Comparison of ENCODE assay signal across 24 cellular contexts in the genomic region with DNA sequence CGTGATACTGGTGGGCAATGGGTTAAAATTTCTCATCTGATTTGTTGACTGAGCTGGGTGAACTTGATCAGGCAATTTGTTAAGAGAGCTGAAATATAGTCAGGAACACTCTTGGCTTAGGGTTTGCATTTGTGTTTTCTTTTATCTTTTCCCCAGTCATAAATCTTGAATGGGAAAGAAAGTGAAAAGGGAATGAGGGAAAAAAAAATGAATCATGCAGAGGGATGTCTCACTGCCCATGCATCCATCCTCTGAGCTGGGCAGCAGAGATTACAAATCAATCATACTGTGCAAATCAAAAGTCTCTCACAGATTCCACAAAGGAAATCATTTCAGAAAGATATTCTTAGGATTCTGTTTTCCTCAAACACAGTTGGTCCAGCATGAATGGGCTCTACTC.
"Had no signal": no experiment of that assay in that cellular context is flagged by ENCODE, and none has a peak within 500 bp of the region (broad histone marks: within the 10 kb centered on the region; RNA-seq: fewer than 3 reads in every experiment).

No MANE protein-coding gene starts in this region.

- H3K27ac ChIP-seq: coronary artery, hepatocyte, neural progenitor cell, pancreas, prostate gland, right lobe of liver, thoracic aorta, transverse colon had no signal

- ATAC-seq: left lobe of liver; mucosa of descending colon; natural killer cell; pancreas; right lobe of liver; stimulated activated naive B cell treated with anti-CD40 and anti-IgM and Interleukin-4, amounts not matched to agents 10 μg/mL and 1 μg/mL and 100 μg/mL, for 72 hours; stimulated activated naive CD8-positive, alpha-beta T cell treated with anti-CD3 and anti-CD28 coated beads, Interleukin-15, amount 100 ng/mL, for 72 hours had no signal

- H3K27me3 ChIP-seq: hepatocyte, neural progenitor cell, pancreas, right lobe of liver, transverse colon had no signal

- DNase-seq: effector CD4-positive, alpha-beta T cell; endodermal cell; erythroblast; foreskin melanocyte; head of caudate nucleus; mammary epithelial cell; mucosa of descending colon; natural killer cell; nucleus accumbens; pancreas; retina; right lobe of liver; stimulated activated CD4-positive, alpha-beta T cell treated with anti-CD3 and anti-CD28 coated beads, Interleukin-2, amount 100 ng/mL, for 24 hours; stimulated activated CD4-positive, alpha-beta T cell treated with anti-CD3 and anti-CD28 coated beads, Interleukin-4, amount 100 ng/mL, for 4 hours; stimulated activated naive B cell treated with anti-CD40 and anti-IgM and Interleukin-4, amounts not matched to agents 10 μg/mL and 1 μg/mL and 100 μg/mL, for 72 hours; stimulated activated naive CD8-positive, alpha-beta T cell treated with anti-CD3 and anti-CD28 coated beads, Interleukin-15, amount 100 ng/mL, for 72 hours; substantia nigra; transverse colon had no signal

- H3K4me1 ChIP-seq: neural progenitor cell, pancreas, prostate gland, right lobe of liver had no signal
